ENCODE assay signal across 8 cellular contexts in genomic region chr16:21819617-21820016, GRCh38. TPM values are rescaled to one million over a fixed set of nuclear protein-coding genes. Genes with fewer than 3 reads are reported as not detected.
DNase-seq lines count a peak whose midpoint lies in the region; ATAC-seq, FAIRE-seq and TF ChIP-seq lines count a peak whose summit lies in the region.
"Not testable (repeated sequence)": the region's sequence is repeated elsewhere in the genome, so short reads cannot be mapped to it uniquely, and the experiment has no call there.

No MANE protein-coding gene starts in this region.

- not testable (repeated sequence) for DNase-seq in BJ (ENCODE audit: low read depth); T-helper 17 cell; activated naive CD8-positive, alpha-beta T cell treated with anti-CD3 and anti-CD28 coated beads, Interleukin-2, amount 50 U/mL, for 24 hours; endothelial cell of umbilical vein (ENCODE audit: low read depth, low spot score); neural crest cell (ENCODE audit: low read depth, low spot score); stomach

- not testable (repeated sequence) for H3K36me3 Mint-ChIP-seq in T-helper 17 cell (ENCODE audit: low read depth); neural crest cell (ENCODE audit: low read depth)
- peaks cover 19% of the 10 kb centered on the region for H3K36me3 Mint-ChIP-seq in activated naive CD8-positive, alpha-beta T cell treated with anti-CD3 and anti-CD28 coated beads, Interleukin-2, amount 50 U/mL, for 24 hours (ENCODE audit: low read depth)

- not testable (repeated sequence) for H3K4me1 Mint-ChIP-seq in T-helper 17 cell
- peaks cover 25% of the 10 kb centered on the region for H3K4me1 Mint-ChIP-seq in activated naive CD8-positive, alpha-beta T cell treated with anti-CD3 and anti-CD28 coated beads, Interleukin-2, amount 50 U/mL, for 24 hours
- H3K4me1 Mint-ChIP-seq in neural crest cell = peaks cover 17% of the 10 kb centered on the region

- not testable (repeated sequence) for H3K36me3 ChIP-seq in BJ (ENCODE audit: control insufficient read depth, insufficient read depth, low read length); HUES6 (ENCODE audit: control insufficient read depth, insufficient read depth, low read length); endothelial cell of umbilical vein (ENCODE audit: control insufficient read depth in 2 of 2, extremely low read depth in 1 of 2, insufficient read depth in 2 of 2, low read length in 2 of 2); iPS-20b (ENCODE audit: insufficient read depth, low read depth, low read length)
- H3K36me3 ChIP-seq in stomach = peaks cover 0 to 20% (median 10%) of the 10 kb centered on the region in 4 donors

- H3K9ac ChIP-seq in HUES6 (ENCODE audit: low read length); endothelial cell of umbilical vein (replicated peaks; ENCODE audit: extremely low read depth, insufficient read depth, low read length): not testable (repeated sequence)
- peak overlapping the region; percentile 93; the same call in 1 of the 2 replicates for H3K9ac ChIP-seq in iPS-20b (ENCODE audit: low read depth, low read length)

- H3K4me2 ChIP-seq in endothelial cell of umbilical vein (ENCODE audit: insufficient read depth, low read length) = peak overlapping the region; percentile 65

- not testable (repeated sequence) for TF ChIP-seq CTCF in BJ (IDR thresholded peaks at IDR 0.05; ENCODE audit: insufficient read depth, low read depth, low read length); endothelial cell of umbilical vein (IDR thresholded peaks at IDR 0.05; ENCODE audit: extremely low read depth in 1 of 2, insufficient read depth in 1 of 2, low read depth in 1 of 2, low read length in 2 of 2); neural crest cell (conservative IDR thresholded peaks at IDR 0.05); stomach (IDR thresholded peaks at IDR 0.05)

- BruUV-seq in endothelial cell of umbilical vein (replicated peaks; lab: Mats Ljungman, UMichigan) = TSS peak; percentile 81

- CTCF ChIA-PET in BJ (lab: Yijun Ruan, JAX) = not testable (repeated sequence)
- CTCF ChIA-PET in endothelial cell of umbilical vein (lab: Charles Lee) = interaction anchor here (1.3 to 2.9 kb wide), 3 partner anchors 18 to 369 kb away, joined by 3 to 7 read pairs (median 4); no protein-coding TSS in a partner anchor

- peak overlapping the region; percentile 63 for H3K4me3 ChIP-seq in BJ (ENCODE audit: low read depth, low read length)
- H3K4me3 ChIP-seq in HUES6 (ENCODE audit: low read depth, low read length) = peak overlapping the region; percentile 79
- peak overlapping the region in 2 of 3 experiments; percentile 47 to 49 for H3K4me3 ChIP-seq in endothelial cell of umbilical vein (replicated peaks in 1 of 3; ENCODE audit: insufficient read depth in 1 of 3, low read depth in 1 of 3, low read length in 3 of 3)
- peak overlapping the region; percentile 91 for H3K4me3 ChIP-seq in iPS-20b (ENCODE audit: low read length)
- peak overlapping the region; percentile 51 to 63 (median 59) for H3K4me3 ChIP-seq in stomach

- TF ChIP-seq EP300 in stomach (IDR thresholded peaks at IDR 0.05) = not testable (repeated sequence)

- H3K79me2 ChIP-seq in endothelial cell of umbilical vein (ENCODE audit: control insufficient read depth, insufficient read depth, low read length) = not testable (repeated sequence)

- H3K9me3 ChIP-seq in HUES6 (ENCODE audit: control insufficient read depth, insufficient read depth, low read depth, low read length); T-helper 17 cell (ENCODE audit: control insufficient read depth, low read length, poor library complexity, severe bottlenecking); endothelial cell of umbilical vein (replicated peaks; ENCODE audit: control insufficient read depth, insufficient read depth, low read length); iPS-20b (ENCODE audit: insufficient read depth, low read depth, low read length); stomach: not testable (repeated sequence)

- POLR2A ChIA-PET in BJ (lab: Charles Lee); endothelial cell of umbilical vein (lab: Charles Lee): not testable (repeated sequence)

- H3K27me3 ChIP-seq in BJ (ENCODE audit: control insufficient read depth, insufficient read depth, low read length); HUES6 (ENCODE audit: control insufficient read depth, insufficient read depth, low read length); endothelial cell of umbilical vein (ENCODE audit: control insufficient read depth in 2 of 2, insufficient read depth in 2 of 2, low read length in 2 of 2); iPS-20b (ENCODE audit: insufficient read depth, low read length); stomach: not testable (repeated sequence)

- not testable (repeated sequence) for H3K9me1 ChIP-seq in endothelial cell of umbilical vein (replicated peaks; ENCODE audit: control insufficient read depth, extremely low read depth, insufficient read depth, low read length)

- H4K20me1 ChIP-seq in endothelial cell of umbilical vein (replicated peaks; ENCODE audit: control insufficient read depth, extremely low read depth, insufficient read depth, low read length) = not testable (repeated sequence)

- H3K9me3 Mint-ChIP-seq in activated naive CD8-positive, alpha-beta T cell treated with anti-CD3 and anti-CD28 coated beads, Interleukin-2, amount 50 U/mL, for 24 hours; neural crest cell: not testable (repeated sequence)

- 28 to 50% (median 34%) methylated on average over 9 to 10 of the region's 10 CpGs for WGBS in stomach, 5 donors

- H2AFZ ChIP-seq in endothelial cell of umbilical vein (ENCODE audit: low read depth, low read length) = not testable (repeated sequence)

- not testable (repeated sequence) for FAIRE-seq in endothelial cell of umbilical vein (lab: Jason Lieb, UNC)

- ATAC-seq in T-helper 17 cell; activated naive CD8-positive, alpha-beta T cell treated with anti-CD3 and anti-CD28 coated beads, Interleukin-2, amount 50 U/mL, for 24 hours: not testable (repeated sequence)

- H3K27ac Mint-ChIP-seq in T-helper 17 cell = peak overlapping the region; percentile 97
- H3K27ac Mint-ChIP-seq in activated naive CD8-positive, alpha-beta T cell treated with anti-CD3 and anti-CD28 coated beads, Interleukin-2, amount 50 U/mL, for 24 hours = peak overlapping the region; percentile 99
- not testable (repeated sequence) for H3K27ac Mint-ChIP-seq in neural crest cell (ENCODE audit: unreplicated experiment)

- H3K4me3 Mint-ChIP-seq in T-helper 17 cell = peak overlapping the region; percentile 93
- peak overlapping the region; percentile 96 for H3K4me3 Mint-ChIP-seq in activated naive CD8-positive, alpha-beta T cell treated with anti-CD3 and anti-CD28 coated beads, Interleukin-2, amount 50 U/mL, for 24 hours
- peak overlapping the region; percentile 89 for H3K4me3 Mint-ChIP-seq in neural crest cell

- intact Hi-C loops in endothelial cell of umbilical vein (cut with micrococcal nuclease); stomach (cut with DNase I; ENCODE audit: low total_unique reads): not testable (repeated sequence)

- not testable (repeated sequence) for TF ChIP-seq POLR2A in endothelial cell of umbilical vein (IDR thresholded peaks at IDR 0.05; ENCODE audit: low read depth, low read length); stomach (IDR thresholded peaks at IDR 0.05)

- not testable (repeated sequence) for H3K27me3 Mint-ChIP-seq in T-helper 17 cell; activated naive CD8-positive, alpha-beta T cell treated with anti-CD3 and anti-CD28 coated beads, Interleukin-2, amount 50 U/mL, for 24 hours; neural crest cell (ENCODE audit: low read depth)

- dilution Hi-C loops in endothelial cell of umbilical vein (cut with MboI; ENCODE audit: extremely low pct_ligation_motif_present, low sequenced_read_pairs) = not testable (repeated sequence)

- H3K27ac ChIP-seq in HUES6 (ENCODE audit: low read depth, low read length); iPS-20b (ENCODE audit: low read length): not testable (repeated sequence)
- H3K27ac ChIP-seq in endothelial cell of umbilical vein (ENCODE audit: insufficient read depth, low read depth, low read length) = peak overlapping the region; percentile 64
- peak overlapping the region in 4 of 5 donors; percentile 78 to 85 (median 82) for H3K27ac ChIP-seq in stomach

- not testable (repeated sequence) for H3K4me1 ChIP-seq in HUES6 (ENCODE audit: control insufficient read depth, insufficient read depth, low read length); endothelial cell of umbilical vein (ENCODE audit: control insufficient read depth, extremely low read depth, insufficient read depth, low read length); iPS-20b (ENCODE audit: insufficient read depth, low read length)
- H3K4me1 ChIP-seq in stomach = peaks cover 0 to 24% (median 7%) of the 10 kb centered on the region in 4 donors

RNA-seq across cellular contexts. Expression of gene NPIPB4, which starts 37.9 kb away (rescaled TPM):
- polyA plus RNA-seq in BJ (2011; rRNA removed) (9.6 and 12.6 TPM in 2 replicates), endothelial cell of umbilical vein (15.5 and 36.1 TPM in 2 replicates), stomach (10 to 100 TPM in 1 of 3 donors, 1 to 10 TPM in 2; 4.1 to 16.0 (median 4.9) TPM)
- polyA minus RNA-seq in BJ (2011; rRNA and poly(A)+ RNA removed) = 37.6 and 60.4 TPM in 2 replicates
- total RNA-seq in T-helper 17 cell (100 to 1,000 TPM; 364 to 404 TPM), endothelial cell of umbilical vein (225 and 282 TPM in 2 replicates), neural crest cell (100 and 113 TPM in 2 replicates), stomach (100 to 1,000 TPM in 4 of 5 donors, 10 to 100 TPM in 1; 46.4 to 215 (median 124) TPM)
- polyA plus RNA-seq in endothelial cell of umbilical vein (2011; cell fraction: cytosol; rRNA removed) = 16.1 and 18.8 TPM in 2 replicates
- 274 and 291 TPM in 2 replicates for polyA plus RNA-seq in endothelial cell of umbilical vein (2011; cell fraction: nucleus; rRNA removed)
- 37.1 and 41.3 TPM in 2 replicates for polyA plus RNA-seq in endothelial cell of umbilical vein (2012)
- polyA minus RNA-seq in endothelial cell of umbilical vein = 218 and 266 TPM in 2 replicates
- polyA minus RNA-seq in endothelial cell of umbilical vein (2011; cell fraction: cytosol; rRNA and poly(A)+ RNA removed) = 27.2 TPM
- polyA minus RNA-seq in endothelial cell of umbilical vein (2011; cell fraction: nucleus; rRNA and poly(A)+ RNA removed) = 225 and 363 TPM in 2 replicates
